Comparison of ENCODE assay signal across 8 cellular contexts in the genomic region with DNA sequence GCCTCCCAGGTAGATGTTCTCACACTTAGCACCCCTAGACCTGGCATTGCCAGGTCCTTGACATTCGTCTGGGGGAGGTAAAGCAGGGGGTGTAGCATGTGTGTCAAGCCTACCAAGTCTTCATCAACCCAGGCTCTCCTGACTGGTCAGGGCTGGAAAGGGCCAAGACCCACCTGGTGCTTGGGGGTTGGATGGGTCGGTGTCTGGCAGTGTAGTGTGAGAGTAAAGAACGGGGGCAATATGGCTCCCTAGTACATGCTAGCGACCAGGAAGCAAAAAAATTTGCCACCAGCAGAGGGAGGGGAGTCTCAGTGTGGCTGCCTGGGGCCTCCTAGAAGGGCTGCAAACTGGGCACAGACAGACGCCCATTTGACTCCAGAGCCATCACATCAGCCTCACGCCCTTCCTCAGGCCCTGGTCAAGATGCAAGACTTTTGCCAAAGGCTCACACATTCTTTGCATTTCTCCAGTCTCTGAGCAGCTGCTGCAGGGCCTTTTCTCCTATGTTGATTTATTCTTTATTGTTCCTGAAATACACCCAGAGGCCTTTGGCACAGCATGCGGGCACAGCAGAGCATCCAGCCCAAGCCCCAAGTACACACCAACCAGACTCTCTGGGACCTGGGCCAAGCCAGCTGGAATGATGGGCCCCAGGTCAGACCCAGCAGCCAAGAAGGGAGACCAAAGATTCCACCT. TPM values are rescaled to one million over a fixed set of nuclear protein-coding genes. Genes with fewer than 3 reads are reported as not detected.
DNase-seq lines count a peak whose midpoint lies in the region; ATAC-seq, FAIRE-seq and TF ChIP-seq lines count a peak whose summit lies in the region.

No MANE protein-coding gene starts in this region.

- peak; percentile 45; the same call in 1 of the 2 replicates for TF ChIP-seq RAD21 in GM12878 (IDR thresholded peaks at IDR 0.05; ENCODE audit: insufficient read depth, low read depth, low read length)

- TF ChIP-seq EP300 in GM12878 (IDR thresholded peaks at IDR 0.05; ENCODE audit: borderline replicate concordance in 1 of 2, control insufficient read depth in 1 of 2, low read depth in 2 of 2, low read length in 2 of 2), result no peak

- peaks cover 81% of the 10 kb centered on the region for H3K4me1 ChIP-seq in GM12878 (ENCODE audit: control insufficient read depth, insufficient read depth, low read length)

- H3K4me2 ChIP-seq in GM12878 (ENCODE audit: control insufficient read depth, insufficient read depth), result peak overlapping the region; percentile 100

- peak overlapping the region; percentile 94 for H3K27ac ChIP-seq in GM12878 (ENCODE audit: control insufficient read depth, insufficient read depth)

- no peak for FAIRE-seq in GM12878 (lab: Jason Lieb, UNC)

- CTCF ChIA-PET in GM12878 (lab: Yijun Ruan, JAX), result interaction anchor here (1.1 to 21.0 kb wide), 10 partner anchors 9 to 71 kb away, joined by 3 to 288 read pairs (median 6); no protein-coding TSS in a partner anchor

- H3K36me3 ChIP-seq in GM12878 (ENCODE audit: control insufficient read depth in 2 of 2, insufficient read depth in 2 of 2, low read length in 1 of 2), result peaks cover 4 to 11% of the 10 kb centered on the region in 2 experiments

- peak; percentile 89 for DNase-seq in EL
- DNase-seq in NCI-H69 (lab: John Stamatoyannopoulos, UW), result peak; percentile 84
- DNase-seq in GM12878 (ENCODE audit: low read depth, low spot score), result no peak
- DNase-seq in islet precursor cell, result peak; percentile 67
- DNase-seq in stimulated activated naive CD8-positive, alpha-beta T cell treated with anti-CD3 and anti-CD28 coated beads, Interleukin-15, amount 100 ng/mL, for 72 hours, result no peak
- no peak for DNase-seq in HuH-7.5 (ENCODE audit: low spot score)
- DNase-seq in OCI-M1 (lab: John Stamatoyannopoulos, UW), result no peak

- no peaks in the 10 kb centered on the region for H3K9me3 ChIP-seq in GM12878 (replicated peaks; ENCODE audit: control insufficient read depth, insufficient read depth, low read length)

- no peak; the same call in 1 of the 2 replicates for TF ChIP-seq POLR2A in GM12878 (IDR thresholded peaks at IDR 0.05; ENCODE audit: low read depth, low read length)

- H3K4me3 ChIP-seq in GM12878, result peak overlapping the region; percentile 83

- no peaks in the 10 kb centered on the region for H3K27me3 ChIP-seq in GM12878 (replicated peaks in 1 of 2; ENCODE audit: control insufficient read depth in 2 of 2, insufficient read depth in 2 of 2, low read length in 1 of 2)

- H3K4me1 Mint-ChIP-seq in stimulated activated naive CD8-positive, alpha-beta T cell treated with anti-CD3 and anti-CD28 coated beads, Interleukin-15, amount 100 ng/mL, for 72 hours, result peaks cover 100% of the 10 kb centered on the region

- peak overlapping the region; percentile 55 to 68 for H3K27ac Mint-ChIP-seq in stimulated activated naive CD8-positive, alpha-beta T cell treated with anti-CD3 and anti-CD28 coated beads, Interleukin-15, amount 100 ng/mL, for 72 hours

- SMC1A ChIA-PET in GM12878 (lab: Charles Lee; ENCODE audit: uncharacterized antibody, unreplicated experiment), result interaction anchor here (1.1 to 15.7 kb wide), 8 partner anchors 8 to 74 kb away, joined by 3 to 214 read pairs (median 62); no protein-coding TSS in a partner anchor

- no TSS peak for BruUV-seq in GM12878 (replicated peaks; lab: Mats Ljungman, UMichigan)

- intact Hi-C loops in GM12878 (cut with micrococcal nuclease; ENCODE audit: unreplicated experiment), result loop anchor here (1.0 to 5.0 kb wide), 2 partner anchors 35 to 73 kb away; no protein-coding TSS in a partner anchor

- TF ChIP-seq CTCF in GM12878 (IDR thresholded peaks at IDR 0.05 in 2 of 3, conservative IDR thresholded peaks at IDR 0.05 in 1 of 3; ENCODE audit: control insufficient read depth in 2 of 3, extremely low read depth in 1 of 3, insufficient read depth in 1 of 3, low read depth in 3 of 3, low read length in 3 of 3), result peak; percentile 39 to 61 (median 54); a peak in 4 of 6 replicates

- peaks cover 100% of the 10 kb centered on the region for H3K79me2 ChIP-seq in GM12878 (ENCODE audit: control insufficient read depth, insufficient read depth, low read length)

- no peaks in the 10 kb centered on the region for H3K27me3 Mint-ChIP-seq in stimulated activated naive CD8-positive, alpha-beta T cell treated with anti-CD3 and anti-CD28 coated beads, Interleukin-15, amount 100 ng/mL, for 72 hours

- ATAC-seq in GM12878, result peak; percentile 52
- no peak for ATAC-seq in stimulated activated naive CD8-positive, alpha-beta T cell treated with anti-CD3 and anti-CD28 coated beads, Interleukin-15, amount 100 ng/mL, for 72 hours
- no peak for ATAC-seq in HG02840 (IDR thresholded peaks at IDR 0.05; ENCODE audit: low FRiP score, unreplicated experiment)

- H4K20me1 ChIP-seq in GM12878 (ENCODE audit: control insufficient read depth, insufficient read depth), result peaks cover 35% of the 10 kb centered on the region

- peak overlapping the region; percentile 93 to 96 for H3K4me3 Mint-ChIP-seq in stimulated activated naive CD8-positive, alpha-beta T cell treated with anti-CD3 and anti-CD28 coated beads, Interleukin-15, amount 100 ng/mL, for 72 hours

- RAD21 ChIA-PET in GM12878 (lab: Charles Lee; ENCODE audit: unreplicated experiment), result interaction anchor here (1.0 to 25.6 kb wide), 7 partner anchors 9 to 73 kb away, joined by 3 to 710 read pairs (median 9); no protein-coding TSS in a partner anchor

- H2AFZ ChIP-seq in GM12878 (ENCODE audit: control insufficient read depth, low read depth, low read length), result no peak overlapping the region

- no peaks in the 10 kb centered on the region for H3K9me3 Mint-ChIP-seq in stimulated activated naive CD8-positive, alpha-beta T cell treated with anti-CD3 and anti-CD28 coated beads, Interleukin-15, amount 100 ng/mL, for 72 hours

- in situ Hi-C loops in GM12878 (cut with MboI), result loop anchor here (25.0 kb wide), 2 partner anchors 1510 to 1785 kb away; no protein-coding TSS in a partner anchor

- WGBS in GM12878 (ENCODE audit: insufficient coverage, insufficient replicate concordance, low lambda C conversion rate, missing lambda C conversion rate), result 17% methylated on average over 7 of the region's 7 CpGs

- peak overlapping the region; percentile 91 for H3K9ac ChIP-seq in GM12878 (ENCODE audit: control insufficient read depth, insufficient read depth, low read length)

- POLR2A ChIA-PET in GM12878 (lab: Charles Lee), result interaction anchor here (1.1 to 11.4 kb wide), 6 partner anchors 9 to 77 kb away, joined by 3 to 255 read pairs (median 28); no protein-coding TSS in a partner anchor

TF ChIP-seq in GM12878, 131 proteins besides CTCF, POLR2A, EP300 and RAD21:
- TF ChIP-seq ZNF622 (IDR thresholded peaks at IDR 0.05), result no peak
- no peak for TF ChIP-seq CREM (IDR thresholded peaks at IDR 0.05; ENCODE audit: low read depth)
- TF ChIP-seq SMC3 (IDR thresholded peaks at IDR 0.05; ENCODE audit: borderline replicate concordance, low read length), result peak; percentile 57; the same call in 1 of the 2 replicates
- no peak for TF ChIP-seq EGR1 (IDR thresholded peaks at IDR 0.05; ENCODE audit: borderline replicate concordance in 1 of 2, low read depth in 2 of 2, low read length in 2 of 2)
- no peak for TF ChIP-seq TARDBP (IDR thresholded peaks at IDR 0.05; ENCODE audit: borderline replicate concordance)
- TF ChIP-seq IKZF1 (conservative IDR thresholded peaks at IDR 0.05), result no peak
- TF ChIP-seq NFYA (IDR thresholded peaks at IDR 0.05; ENCODE audit: borderline replicate concordance, low read depth, low read length), result no peak
- TF ChIP-seq ZNF24 (IDR thresholded peaks at IDR 0.05), result no peak
- TF ChIP-seq BRCA1 (IDR thresholded peaks at IDR 0.05; ENCODE audit: low read depth, low read length), result no peak
- TF ChIP-seq MXI1 (IDR thresholded peaks at IDR 0.05; ENCODE audit: low read depth, low read length), result 0 out of 2 replicates have a peak, but pooled peaks have one; percentile 29
- peak; percentile 89 for TF ChIP-seq YY1 (IDR thresholded peaks at IDR 0.05; ENCODE audit: low read depth, low read length)
- no peak for TF ChIP-seq MYB (IDR thresholded peaks at IDR 0.05; ENCODE audit: borderline replicate concordance, low read depth, low read length)
TF ChIP-seq in GM12878: peak in this region for 3.

RNA-seq across cellular contexts. Expression of a gene that starts 38.3 kb away (rescaled TPM):
- total RNA-seq in GM12878 (2013; cell fraction: nucleolus; rRNA removed), result 8.8 and 10.1 TPM in 2 replicates
- total RNA-seq in GM12878 (2014; rRNA removed) (3.8 and 4.0 TPM in 2 replicates), GM12878 (2014; rRNA removed; fragmentation: Illumina TruSeq; extraction: Trizol) (6.8 TPM in 2 replicates), GM12878 (2021) (22.4 and 24.0 TPM in 2 replicates)
- 7.3 TPM for polyA plus RNA-seq in GM12878 (2011; ENCODE audit: low read depth)
- polyA plus RNA-seq in GM12878 (2011; rRNA removed) (7.8 and 9.7 TPM in 2 replicates), GM12878 (2014; fragmentation: Illumina TruSeq; extraction: Trizol) (14.0 and 14.4 TPM in 2 replicates), GM12878 (2014; fragmentation: Nextera tagmentation; extraction: Ambion mirVana) (1 to 10 TPM; 1.8 to 6.5 TPM), GM12878 (2014; rRNA removed) (14.4 and 15.3 TPM in 2 replicates), GM12878 (2016; fragmentation: Nextera tagmentation; extraction: Ambion mirVana) (10 to 100 TPM; 35.0 to 39.3 TPM)
- polyA plus RNA-seq in GM12878 (2011; cell fraction: cytosol; rRNA removed), result 7.1 and 7.2 TPM in 2 replicates
- polyA plus RNA-seq in GM12878 (2011; cell fraction: nucleus; rRNA removed), result 7.9 and 9.2 TPM in 2 replicates
- 9.3 and 11.6 TPM in 2 replicates for polyA plus RNA-seq in GM12878 (2012)
- polyA minus RNA-seq in GM12878 (2011; rRNA and poly(A)+ RNA removed), result 5.3 and 7.1 TPM in 2 replicates
- polyA minus RNA-seq in GM12878 (2011; cell fraction: cytosol; rRNA and poly(A)+ RNA removed), result 3.3 and 3.7 TPM in 2 replicates
- polyA minus RNA-seq in GM12878 (2011; cell fraction: nucleus; rRNA and poly(A)+ RNA removed), result 3.6 and 4.6 TPM in 2 replicates

Comparison
In these comparisons a context has a peak if more than half of its experiments do, and no peak if none do; other contexts are left out.
1. DNase-seq: peak in EL (single experiment), NCI-H69 (single experiment) and islet precursor cell (single experiment); none in GM12878 (single experiment), stimulated activated naive CD8-positive, alpha-beta T cell treated with anti-CD3 and anti-CD28 coated beads, Interleukin-15, amount 100 ng/mL, for 72 hours (0 of 2), HuH-7.5 (single experiment) and OCI-M1 (single experiment).